In genomic region chr4:24892278-24892677, GRCh38 we compare ENCODE assay signal across 6 cellular contexts.
TF ChIP-seq lines count a peak whose summit lies in the region.

No MANE protein-coding gene starts in this region.

TF ChIP-seq in SK-N-SH, 30 proteins besides CTCF, POLR2A, EP300 and RAD21 (continues in another document):
- TF ChIP-seq RCOR1 (IDR thresholded peaks at IDR 0.05; ENCODE audit: low read length): no peak
- TF ChIP-seq, protein P1, sequence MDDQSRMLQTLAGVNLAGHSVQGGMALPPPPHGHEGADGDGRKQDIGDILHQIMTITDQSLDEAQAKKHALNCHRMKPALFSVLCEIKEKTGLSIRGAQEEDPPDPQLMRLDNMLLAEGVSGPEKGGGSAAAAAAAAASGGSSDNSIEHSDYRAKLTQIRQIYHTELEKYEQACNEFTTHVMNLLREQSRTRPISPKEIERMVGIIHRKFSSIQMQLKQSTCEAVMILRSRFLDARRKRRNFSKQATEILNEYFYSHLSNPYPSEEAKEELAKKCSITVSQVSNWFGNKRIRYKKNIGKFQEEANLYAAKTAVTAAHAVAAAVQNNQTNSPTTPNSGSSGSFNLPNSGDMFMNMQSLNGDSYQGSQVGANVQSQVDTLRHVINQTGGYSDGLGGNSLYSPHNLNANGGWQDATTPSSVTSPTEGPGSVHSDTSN (IDR thresholded peaks at IDR 0.05): no peak
- TF ChIP-seq, protein P2, sequence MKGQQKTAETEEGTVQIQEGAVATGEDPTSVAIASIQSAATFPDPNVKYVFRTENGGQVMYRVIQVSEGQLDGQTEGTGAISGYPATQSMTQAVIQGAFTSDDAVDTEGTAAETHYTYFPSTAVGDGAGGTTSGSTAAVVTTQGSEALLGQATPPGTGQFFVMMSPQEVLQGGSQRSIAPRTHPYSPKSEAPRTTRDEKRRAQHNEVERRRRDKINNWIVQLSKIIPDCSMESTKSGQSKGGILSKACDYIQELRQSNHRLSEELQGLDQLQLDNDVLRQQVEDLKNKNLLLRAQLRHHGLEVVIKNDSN (IDR thresholded peaks at IDR 0.05; ENCODE audit: borderline replicate concordance, low read depth): no peak
- no peak for TF ChIP-seq YY1 (IDR thresholded peaks at IDR 0.05; ENCODE audit: low read depth)
- TF ChIP-seq FOXM1 (IDR thresholded peaks at IDR 0.05; ENCODE audit: low read depth): no peak

TF ChIP-seq in SK-N-SH treated with all-trans-retinoic acid at 6 μM for 48 hours, 23 proteins besides CTCF, POLR2A, EP300 and RAD21:
- no peak for TF ChIP-seq BACH2 (CRISPR knock-in tag; IDR thresholded peaks at IDR 0.05; ENCODE audit: borderline replicate concordance)
- TF ChIP-seq ZNF8 (CRISPR knock-in tag; IDR thresholded peaks at IDR 0.05): no peak
- no peak for TF ChIP-seq ZFP3 (CRISPR knock-in tag; IDR thresholded peaks at IDR 0.05)
- no peak for TF ChIP-seq SNAI2 (CRISPR knock-in tag; IDR thresholded peaks at IDR 0.05)
- no peak for TF ChIP-seq ESRRG (CRISPR knock-in tag; IDR thresholded peaks at IDR 0.05)
- no peak for TF ChIP-seq GLIS3 (CRISPR knock-in tag; IDR thresholded peaks at IDR 0.05)
- TF ChIP-seq, protein P3, sequence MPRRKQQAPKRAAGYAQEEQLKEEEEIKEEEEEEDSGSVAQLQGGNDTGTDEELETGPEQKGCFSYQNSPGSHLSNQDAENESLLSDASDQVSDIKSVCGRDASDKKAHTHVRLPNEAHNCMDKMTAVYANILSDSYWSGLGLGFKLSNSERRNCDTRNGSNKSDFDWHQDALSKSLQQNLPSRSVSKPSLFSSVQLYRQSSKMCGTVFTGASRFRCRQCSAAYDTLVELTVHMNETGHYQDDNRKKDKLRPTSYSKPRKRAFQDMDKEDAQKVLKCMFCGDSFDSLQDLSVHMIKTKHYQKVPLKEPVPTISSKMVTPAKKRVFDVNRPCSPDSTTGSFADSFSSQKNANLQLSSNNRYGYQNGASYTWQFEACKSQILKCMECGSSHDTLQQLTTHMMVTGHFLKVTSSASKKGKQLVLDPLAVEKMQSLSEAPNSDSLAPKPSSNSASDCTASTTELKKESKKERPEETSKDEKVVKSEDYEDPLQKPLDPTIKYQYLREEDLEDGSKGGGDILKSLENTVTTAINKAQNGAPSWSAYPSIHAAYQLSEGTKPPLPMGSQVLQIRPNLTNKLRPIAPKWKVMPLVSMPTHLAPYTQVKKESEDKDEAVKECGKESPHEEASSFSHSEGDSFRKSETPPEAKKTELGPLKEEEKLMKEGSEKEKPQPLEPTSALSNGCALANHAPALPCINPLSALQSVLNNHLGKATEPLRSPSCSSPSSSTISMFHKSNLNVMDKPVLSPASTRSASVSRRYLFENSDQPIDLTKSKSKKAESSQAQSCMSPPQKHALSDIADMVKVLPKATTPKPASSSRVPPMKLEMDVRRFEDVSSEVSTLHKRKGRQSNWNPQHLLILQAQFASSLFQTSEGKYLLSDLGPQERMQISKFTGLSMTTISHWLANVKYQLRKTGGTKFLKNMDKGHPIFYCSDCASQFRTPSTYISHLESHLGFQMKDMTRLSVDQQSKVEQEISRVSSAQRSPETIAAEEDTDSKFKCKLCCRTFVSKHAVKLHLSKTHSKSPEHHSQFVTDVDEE (CRISPR knock-in tag; IDR thresholded peaks at IDR 0.05): no peak
- TF ChIP-seq OSR1 (CRISPR knock-in tag; IDR thresholded peaks at IDR 0.05): no peak
TF ChIP-seq in SK-N-SH treated with all-trans-retinoic acid at 6 μM for 48 hours: peak in this region for 0.

TF ChIP-seq in liver, 16 proteins besides CTCF, POLR2A, EP300 and RAD21:
- TF ChIP-seq, protein P4, sequence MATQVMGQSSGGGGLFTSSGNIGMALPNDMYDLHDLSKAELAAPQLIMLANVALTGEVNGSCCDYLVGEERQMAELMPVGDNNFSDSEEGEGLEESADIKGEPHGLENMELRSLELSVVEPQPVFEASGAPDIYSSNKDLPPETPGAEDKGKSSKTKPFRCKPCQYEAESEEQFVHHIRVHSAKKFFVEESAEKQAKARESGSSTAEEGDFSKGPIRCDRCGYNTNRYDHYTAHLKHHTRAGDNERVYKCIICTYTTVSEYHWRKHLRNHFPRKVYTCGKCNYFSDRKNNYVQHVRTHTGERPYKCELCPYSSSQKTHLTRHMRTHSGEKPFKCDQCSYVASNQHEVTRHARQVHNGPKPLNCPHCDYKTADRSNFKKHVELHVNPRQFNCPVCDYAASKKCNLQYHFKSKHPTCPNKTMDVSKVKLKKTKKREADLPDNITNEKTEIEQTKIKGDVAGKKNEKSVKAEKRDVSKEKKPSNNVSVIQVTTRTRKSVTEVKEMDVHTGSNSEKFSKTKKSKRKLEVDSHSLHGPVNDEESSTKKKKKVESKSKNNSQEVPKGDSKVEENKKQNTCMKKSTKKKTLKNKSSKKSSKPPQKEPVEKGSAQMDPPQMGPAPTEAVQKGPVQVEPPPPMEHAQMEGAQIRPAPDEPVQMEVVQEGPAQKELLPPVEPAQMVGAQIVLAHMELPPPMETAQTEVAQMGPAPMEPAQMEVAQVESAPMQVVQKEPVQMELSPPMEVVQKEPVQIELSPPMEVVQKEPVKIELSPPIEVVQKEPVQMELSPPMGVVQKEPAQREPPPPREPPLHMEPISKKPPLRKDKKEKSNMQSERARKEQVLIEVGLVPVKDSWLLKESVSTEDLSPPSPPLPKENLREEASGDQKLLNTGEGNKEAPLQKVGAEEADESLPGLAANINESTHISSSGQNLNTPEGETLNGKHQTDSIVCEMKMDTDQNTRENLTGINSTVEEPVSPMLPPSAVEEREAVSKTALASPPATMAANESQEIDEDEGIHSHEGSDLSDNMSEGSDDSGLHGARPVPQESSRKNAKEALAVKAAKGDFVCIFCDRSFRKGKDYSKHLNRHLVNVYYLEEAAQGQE (IDR thresholded peaks at IDR 0.05): peak; percentile 52
- TF ChIP-seq EGR1 (IDR thresholded peaks at IDR 0.05; ENCODE audit: low read depth in 2 of 2): no peak
TF ChIP-seq in liver: peak in this region for 1.

TF ChIP-seq in HepG2, 621 proteins besides CTCF, POLR2A, EP300 and RAD21 (continues in another document):
- TF ChIP-seq TP53 (CRISPR knock-in tag; conservative IDR thresholded peaks at IDR 0.05): no peak
- no peak for TF ChIP-seq ZNF790 (CRISPR knock-in tag; IDR thresholded peaks at IDR 0.05; ENCODE audit: borderline replicate concordance)
- TF ChIP-seq MBD4 (IDR thresholded peaks at IDR 0.05; ENCODE audit: borderline replicate concordance, low read length): no peak
- TF ChIP-seq NCOA5 (CRISPR knock-in tag; IDR thresholded peaks at IDR 0.05): no peak
- TF ChIP-seq RARA (CRISPR knock-in tag; IDR thresholded peaks at IDR 0.05): no peak
- TF ChIP-seq KLF6 (CRISPR knock-in tag; IDR thresholded peaks at IDR 0.05): no peak
- no peak for TF ChIP-seq KDM4B (CRISPR knock-in tag; IDR thresholded peaks at IDR 0.05)
- TF ChIP-seq ZNF343 (CRISPR knock-in tag; IDR thresholded peaks at IDR 0.05): no peak
- TF ChIP-seq, protein P5, sequence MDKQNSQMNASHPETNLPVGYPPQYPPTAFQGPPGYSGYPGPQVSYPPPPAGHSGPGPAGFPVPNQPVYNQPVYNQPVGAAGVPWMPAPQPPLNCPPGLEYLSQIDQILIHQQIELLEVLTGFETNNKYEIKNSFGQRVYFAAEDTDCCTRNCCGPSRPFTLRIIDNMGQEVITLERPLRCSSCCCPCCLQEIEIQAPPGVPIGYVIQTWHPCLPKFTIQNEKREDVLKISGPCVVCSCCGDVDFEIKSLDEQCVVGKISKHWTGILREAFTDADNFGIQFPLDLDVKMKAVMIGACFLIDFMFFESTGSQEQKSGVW (CRISPR knock-in tag; IDR thresholded peaks at IDR 0.05; ENCODE audit: borderline replicate concordance): no peak
- TF ChIP-seq, protein P6, sequence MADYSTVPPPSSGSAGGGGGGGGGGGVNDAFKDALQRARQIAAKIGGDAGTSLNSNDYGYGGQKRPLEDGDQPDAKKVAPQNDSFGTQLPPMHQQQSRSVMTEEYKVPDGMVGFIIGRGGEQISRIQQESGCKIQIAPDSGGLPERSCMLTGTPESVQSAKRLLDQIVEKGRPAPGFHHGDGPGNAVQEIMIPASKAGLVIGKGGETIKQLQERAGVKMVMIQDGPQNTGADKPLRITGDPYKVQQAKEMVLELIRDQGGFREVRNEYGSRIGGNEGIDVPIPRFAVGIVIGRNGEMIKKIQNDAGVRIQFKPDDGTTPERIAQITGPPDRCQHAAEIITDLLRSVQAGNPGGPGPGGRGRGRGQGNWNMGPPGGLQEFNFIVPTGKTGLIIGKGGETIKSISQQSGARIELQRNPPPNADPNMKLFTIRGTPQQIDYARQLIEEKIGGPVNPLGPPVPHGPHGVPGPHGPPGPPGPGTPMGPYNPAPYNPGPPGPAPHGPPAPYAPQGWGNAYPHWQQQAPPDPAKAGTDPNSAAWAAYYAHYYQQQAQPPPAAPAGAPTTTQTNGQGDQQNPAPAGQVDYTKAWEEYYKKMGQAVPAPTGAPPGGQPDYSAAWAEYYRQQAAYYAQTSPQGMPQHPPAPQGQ (CRISPR knock-in tag; IDR thresholded peaks at IDR 0.05; ENCODE audit: borderline replicate concordance): no peak
- TF ChIP-seq RELA (CRISPR knock-in tag; IDR thresholded peaks at IDR 0.05): no peak
- TF ChIP-seq ZEB1 (IDR thresholded peaks at IDR 0.05; ENCODE audit: insufficient replicate concordance, low read depth): no peak
- no peak for TF ChIP-seq RBM39 (IDR thresholded peaks at IDR 0.05; ENCODE audit: low read depth, low read length, poor library complexity, severe bottlenecking)
- no peak for TF ChIP-seq RFXAP (CRISPR knock-in tag; IDR thresholded peaks at IDR 0.05; ENCODE audit: borderline replicate concordance)

TF ChIP-seq in GM23338, 12 proteins besides CTCF, POLR2A, EP300 and RAD21 (continues in another document):
- TF ChIP-seq NANOG (IDR thresholded peaks at IDR 0.05; ENCODE audit: borderline replicate concordance): no peak
- TF ChIP-seq, protein P4 (IDR thresholded peaks at IDR 0.05; ENCODE audit: unreplicated experiment): peak; percentile 39
- TF ChIP-seq ZNF114 (CRISPR knock-in tag; IDR thresholded peaks at IDR 0.05): no peak
- TF ChIP-seq ZNF331 (CRISPR knock-in tag; IDR thresholded peaks at IDR 0.05; ENCODE audit: low read depth): no peak
- no peak for TF ChIP-seq ETS1 (IDR thresholded peaks at IDR 0.05)

TF ChIP-seq in Ishikawa, 13 proteins besides CTCF, POLR2A, EP300 and RAD21:
- no peak for TF ChIP-seq YY1 (IDR thresholded peaks at IDR 0.05; ENCODE audit: low read depth)
- TF ChIP-seq, protein P4 (IDR thresholded peaks at IDR 0.05; ENCODE audit: low read depth): peak; percentile 65
